In the genomic region with DNA sequence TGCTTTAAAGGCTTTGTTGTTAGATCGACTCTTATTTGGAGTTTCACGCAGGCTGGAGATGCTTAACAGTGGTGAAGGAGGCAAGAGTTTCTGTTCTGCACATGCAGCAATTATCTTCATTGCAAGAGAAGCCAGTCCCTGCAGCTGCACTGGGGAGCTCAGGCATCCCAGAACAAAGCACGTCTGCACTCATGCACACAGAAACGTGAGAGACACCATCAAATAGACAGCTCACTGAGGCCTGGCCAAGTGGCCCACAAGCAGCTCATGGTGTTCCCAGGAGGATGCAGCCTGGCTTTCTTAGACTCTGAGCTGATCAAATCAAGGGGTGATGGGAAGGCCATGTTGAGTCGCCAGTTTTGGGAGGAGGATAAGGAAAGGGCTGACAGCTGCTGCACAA, we compare ENCODE assay signal across 15 cellular contexts.
DNase-seq lines count a peak whose midpoint lies in the region; ATAC-seq and TF ChIP-seq lines count a peak whose summit lies in the region.
"Had no signal": no experiment of that assay in that cellular context is flagged by ENCODE, and none has a peak within 500 bp of the region (broad histone marks: within the 10 kb centered on the region; RNA-seq: fewer than 3 reads in every experiment).

No MANE protein-coding gene starts in this region.

- no peak for ATAC-seq in SK-N-SH treated with all-trans-retinoic acid at 6 μM for 48 hours
- ATAC-seq: GM12878, HepG2 had no signal

- TF ChIP-seq CTCF in nephron (IDR thresholded peaks at IDR 0.05; ENCODE audit: unreplicated experiment in 3 of 3), result no peak

- DNase-seq in Ammon's horn (ENCODE audit: low spot score) (peak; percentile 14), NCI-H2227 (lab: John Stamatoyannopoulos, UW; ENCODE audit: unreplicated experiment) (peak; percentile 42), SK-N-DZ (ENCODE audit: low spot score) (peak; percentile 55), NCI-H1048 (lab: John Stamatoyannopoulos, UW) (no peak), NCI-H2196 treated with DMSO at 0.1 percent for 48 hours (lab: John Stamatoyannopoulos, UW; ENCODE audit: unreplicated experiment) (no peak), NCI-H1694 (lab: John Stamatoyannopoulos, UW) (no peak)
- DNase-seq: ACHN; CD4-positive, alpha-beta memory T cell; DMS79; GOT3 had no signal

- no peaks in the 10 kb centered on the region for H3K27me3 Mint-ChIP-seq in nephron (ENCODE audit: low read depth)

- peak overlapping the region in 2 of 3 experiments; percentile 7 to 36 for H3K27ac Mint-ChIP-seq in nephron
- H3K27ac Mint-ChIP-seq: B cell; CD4-positive, alpha-beta memory T cell had no signal

- peaks cover 19% of the 10 kb centered on the region for H3K9me3 Mint-ChIP-seq in nephron

- peaks cover 15% of the 10 kb centered on the region for H3K36me3 Mint-ChIP-seq in nephron (ENCODE audit: low read depth)
- H3K36me3 Mint-ChIP-seq: CD4-positive, alpha-beta memory T cell had no signal

- no peak overlapping the region for H3K4me3 Mint-ChIP-seq in nephron
- H3K4me3 Mint-ChIP-seq: B cell; CD4-positive, alpha-beta memory T cell had no signal

- H3K4me1 Mint-ChIP-seq in nephron, result peaks cover 21% of the 10 kb centered on the region
- H3K4me1 Mint-ChIP-seq: CD4-positive, alpha-beta memory T cell had no signal

TF ChIP-seq in SK-N-SH treated with all-trans-retinoic acid at 6 μM for 48 hours, 23 proteins besides CTCF, POLR2A, EP300 and RAD21:
- TF ChIP-seq ZNF70 (CRISPR knock-in tag; IDR thresholded peaks at IDR 0.05) (no peak), ZFP30 (CRISPR knock-in tag; IDR thresholded peaks at IDR 0.05) (no peak), ZC3H10 (CRISPR knock-in tag; IDR thresholded peaks at IDR 0.05) (no peak), ZNF8 (CRISPR knock-in tag; IDR thresholded peaks at IDR 0.05) (no peak)
- TF ChIP-seq, protein P1, sequence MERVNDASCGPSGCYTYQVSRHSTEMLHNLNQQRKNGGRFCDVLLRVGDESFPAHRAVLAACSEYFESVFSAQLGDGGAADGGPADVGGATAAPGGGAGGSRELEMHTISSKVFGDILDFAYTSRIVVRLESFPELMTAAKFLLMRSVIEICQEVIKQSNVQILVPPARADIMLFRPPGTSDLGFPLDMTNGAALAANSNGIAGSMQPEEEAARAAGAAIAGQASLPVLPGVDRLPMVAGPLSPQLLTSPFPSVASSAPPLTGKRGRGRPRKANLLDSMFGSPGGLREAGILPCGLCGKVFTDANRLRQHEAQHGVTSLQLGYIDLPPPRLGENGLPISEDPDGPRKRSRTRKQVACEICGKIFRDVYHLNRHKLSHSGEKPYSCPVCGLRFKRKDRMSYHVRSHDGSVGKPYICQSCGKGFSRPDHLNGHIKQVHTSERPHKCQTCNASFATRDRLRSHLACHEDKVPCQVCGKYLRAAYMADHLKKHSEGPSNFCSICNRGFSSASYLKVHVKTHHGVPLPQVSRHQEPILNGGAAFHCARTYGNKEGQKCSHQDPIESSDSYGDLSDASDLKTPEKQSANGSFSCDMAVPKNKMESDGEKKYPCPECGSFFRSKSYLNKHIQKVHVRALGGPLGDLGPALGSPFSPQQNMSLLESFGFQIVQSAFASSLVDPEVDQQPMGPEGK (CRISPR knock-in tag; IDR thresholded peaks at IDR 0.05; ENCODE audit: borderline replicate concordance), result no peak

Comparison
In these comparisons a context has a peak if more than half of its experiments do, and no peak if none do; other contexts are left out.
1. DNase-seq: peak in Ammon's horn (single experiment), NCI-H2227 (single experiment) and SK-N-DZ (single experiment); none in NCI-H1048 (single experiment), NCI-H2196 treated with DMSO at 0.1 percent for 48 hours (single experiment) and NCI-H1694 (single experiment).